8 cellular contexts compared by ENCODE assay signal in the genomic region with DNA sequence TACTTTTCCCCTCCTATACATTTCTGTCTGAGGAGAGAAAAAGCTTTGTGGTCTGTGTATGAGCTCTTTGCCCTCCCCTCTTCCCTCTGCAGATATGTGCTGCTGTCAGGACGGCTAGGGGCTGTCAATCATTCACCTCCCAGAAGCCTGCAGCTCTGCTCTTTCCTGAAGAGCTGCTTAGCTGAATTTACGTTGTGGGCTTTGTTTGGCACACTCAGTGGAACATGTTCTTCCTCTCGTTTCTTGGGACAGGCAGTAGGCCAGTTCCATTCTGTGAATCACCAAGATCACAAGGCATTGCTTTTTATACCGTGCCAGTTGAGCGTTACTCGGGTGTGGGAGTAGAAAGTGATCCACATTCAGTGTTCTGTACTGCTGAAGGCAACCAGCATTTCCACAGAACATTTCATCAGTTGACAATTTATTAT.
DNase-seq lines count a peak whose midpoint lies in the region; ATAC-seq, FAIRE-seq and TF ChIP-seq lines count a peak whose summit lies in the region.

No MANE protein-coding gene starts in this region.

- H3K9me1 ChIP-seq in keratinocyte (ENCODE audit: control insufficient read depth, extremely low read depth, insufficient read depth, low read length) = no peaks in the 10 kb centered on the region

- FAIRE-seq in keratinocyte (lab: Jason Lieb, UNC) = peak; percentile 97

- no peak for TF ChIP-seq CTCF in AG09309 (IDR thresholded peaks at IDR 0.05; ENCODE audit: control insufficient read depth, insufficient read depth, low read depth, low read length, missing control alignments)
- TF ChIP-seq CTCF in keratinocyte (optimal IDR thresholded peaks at IDR 0.05 in 1 of 3, IDR thresholded peaks at IDR 0.05 in 1 of 3, conservative IDR thresholded peaks at IDR 0.05 in 1 of 3; ENCODE audit: extremely low read depth in 1 of 3, insufficient read depth in 2 of 3, low read length in 3 of 3) = no peak
- no peak for TF ChIP-seq CTCF in thyroid gland (IDR thresholded peaks at IDR 0.05)
- no peak for TF ChIP-seq CTCF in natural killer cell (IDR thresholded peaks at IDR 0.05)

- peak overlapping the region; percentile 90 for H3K4me2 ChIP-seq in keratinocyte (ENCODE audit: control insufficient read depth, extremely low read depth, insufficient read depth, low read depth, low read length)

- no peaks in the 10 kb centered on the region for H3K27me3 ChIP-seq in keratinocyte (ENCODE audit: control insufficient read depth, extremely low read depth, insufficient read depth, low read length)
- no peaks in the 10 kb centered on the region for H3K27me3 ChIP-seq in thyroid gland

- H3K4me3 ChIP-seq in AG09309 (ENCODE audit: control insufficient read depth, low read depth, low read length) (no peak overlapping the region), keratinocyte (ENCODE audit: control insufficient read depth in 2 of 3, extremely low read depth in 1 of 3, insufficient read depth in 2 of 3, low read depth in 1 of 3, low read length in 3 of 3) (peak overlapping the region in 1 of 3 experiments; percentile 29), thyroid gland (replicated peaks in 1 of 3) (no peak overlapping the region)

- H2AFZ ChIP-seq in keratinocyte (ENCODE audit: control insufficient read depth, low read length) = peak overlapping the region; percentile 8

- H3K27ac ChIP-seq in angular gyrus (ENCODE audit: low read depth, low read length) = peak overlapping the region; percentile 70
- H3K27ac ChIP-seq in keratinocyte (ENCODE audit: control insufficient read depth, insufficient read depth, low read length) = peak overlapping the region; percentile 98
- peak overlapping the region in 2 of 3 donors; percentile 14 to 21 for H3K27ac ChIP-seq in thyroid gland

- peak; percentile 47 for ATAC-seq in HG02642 (IDR thresholded peaks at IDR 0.05; ENCODE audit: poor library complexity, unreplicated experiment)
- no peak for ATAC-seq in GM19023 (IDR thresholded peaks at IDR 0.05; ENCODE audit: unreplicated experiment)
- ATAC-seq in natural killer cell = no peak

- H3K4me1 ChIP-seq in keratinocyte (ENCODE audit: control insufficient read depth, extremely low read depth, insufficient read depth, low read length) (peaks cover 60% of the 10 kb centered on the region), thyroid gland (no peaks in the 10 kb centered on the region)

- no peaks in the 10 kb centered on the region for H3K36me3 Mint-ChIP-seq in natural killer cell

- peaks cover 12 to 15% of the 10 kb centered on the region in 2 donors for H3K27me3 Mint-ChIP-seq in natural killer cell (ENCODE audit: low read depth in 2 of 2)

- H3K4me3 Mint-ChIP-seq in natural killer cell = no peak overlapping the region

- H3K9me3 Mint-ChIP-seq in natural killer cell = no peaks in the 10 kb centered on the region

- DNase-seq in AG09309 (ENCODE audit: low read depth) (peak; percentile 72), keratinocyte (ENCODE audit: low read depth, low spot score) (no peak), thyroid gland (peak; percentile 21 to 24), natural killer cell (no peak), LoVo (ENCODE audit: low spot score) (no peak)

- no peaks in the 10 kb centered on the region for H3K79me2 ChIP-seq in keratinocyte (ENCODE audit: control insufficient read depth, insufficient read depth, low read length)

- 29 to 45% methylated on average over 6 of the region's 6 CpGs for WGBS in thyroid gland, 2 donors

- peak overlapping the region in 1 of 2 donors; percentile 24 for H3K27ac Mint-ChIP-seq in natural killer cell

- H3K9me3 ChIP-seq in keratinocyte (ENCODE audit: control insufficient read depth, low read depth, low read length) (no peaks in the 10 kb centered on the region), thyroid gland (no peaks in the 10 kb centered on the region)

- intact Hi-C loops in thyroid gland (cut with DNase I) = no loop called here
- intact Hi-C loops in natural killer cell (cut with micrococcal nuclease) = loop anchor here (5.0 kb wide), 2 partner anchors 36 to 191 kb away; no protein-coding TSS in a partner anchor

- dilution Hi-C loops in keratinocyte (cut with MboI; ENCODE audit: extremely low pct_ligation_motif_present, low sequenced_read_pairs) = no loop called here

- H3K4me1 Mint-ChIP-seq in natural killer cell = peaks cover 6 to 8% of the 10 kb centered on the region in 2 donors

- peak overlapping the region; percentile 74 for H3K9ac ChIP-seq in keratinocyte (ENCODE audit: control insufficient read depth, extremely low read depth, insufficient read depth, low read length)

- H4K20me1 ChIP-seq in keratinocyte (ENCODE audit: control insufficient read depth, extremely low read depth, insufficient read depth, low read length) = no peaks in the 10 kb centered on the region

- H3K36me3 ChIP-seq in keratinocyte (ENCODE audit: control insufficient read depth in 2 of 2, extremely low read depth in 1 of 2, insufficient read depth in 2 of 2, low read length in 2 of 2) = peaks cover 0 to 4% of the 10 kb centered on the region in 2 experiments
- H3K36me3 ChIP-seq in thyroid gland = no peaks in the 10 kb centered on the region

- TF ChIP-seq POLR2A in thyroid gland (IDR thresholded peaks at IDR 0.05) = no peak

Comparison
In these comparisons a context has a peak if more than half of its experiments do, and no peak if none do; other contexts are left out.
1. DNase-seq: peak in AG09309 (single experiment) and thyroid gland (2 of 2); none in keratinocyte (single experiment), natural killer cell (single experiment) and LoVo (single experiment).
2. H3K27ac ChIP-seq: peak in every context shown above with its lines; median percentile 98 in keratinocyte; 70 in angular gyrus; 18 in thyroid gland.